12 cellular contexts compared by ENCODE assay signal in the genomic region with DNA sequence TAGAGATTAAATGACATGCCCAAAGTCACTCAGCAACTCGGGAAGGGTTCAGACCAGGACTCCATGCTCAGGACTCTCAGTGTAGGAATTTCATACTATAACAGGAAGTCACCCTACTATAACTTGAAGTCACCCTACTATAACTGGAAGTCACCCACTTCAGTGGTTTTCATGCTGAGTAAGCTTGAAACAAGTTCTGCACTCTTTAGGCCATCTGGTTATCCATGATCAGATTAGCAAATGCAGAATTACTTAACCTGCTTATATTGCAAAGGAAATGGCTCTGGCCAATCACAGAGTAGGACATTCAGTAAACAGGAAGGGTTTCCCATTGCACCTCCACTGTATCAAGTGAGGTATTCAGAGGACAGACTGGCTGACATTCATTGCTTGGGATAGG.
A peak's percentile ranks its signal among the peaks of the same experiment; 100 is the strongest.
DNase-seq lines count a peak whose midpoint lies in the region; ATAC-seq and TF ChIP-seq lines count a peak whose summit lies in the region.
"Had no signal": no experiment of that assay in that cellular context is flagged by ENCODE, and none has a peak within 500 bp of the region (broad histone marks: within the 10 kb centered on the region; RNA-seq: fewer than 3 reads in every experiment).

No MANE protein-coding gene starts in this region.

- CTCF ChIA-PET in Caco-2 (lab: Charles Lee), result no interaction called here

- no peak overlapping the region for H3K9ac ChIP-seq in BLaER1 treated with 17β-estradiol and CSF1 and Interleukin-3, amounts not matched to agents 10 nM and 100 nM
- no peak overlapping the region for H3K9ac ChIP-seq in MM.1S (ENCODE audit: low read length)

- BruUV-seq in Caco-2 (replicated peaks; lab: Mats Ljungman, UMichigan), result no TSS peak

- H2AFZ ChIP-seq in MM.1S (ENCODE audit: low read length), result peak overlapping the region; percentile 30; the same call in 1 of the 2 replicates

- no peak overlapping the region for H3K27ac Mint-ChIP-seq in Caco-2 (ENCODE audit: unreplicated experiment)

- no peaks in the 10 kb centered on the region for H3K27me3 Mint-ChIP-seq in Caco-2 (ENCODE audit: insufficient read depth, unreplicated experiment)

- TF ChIP-seq CTCF in MM.1S (IDR thresholded peaks at IDR 0.05; ENCODE audit: low read length) (no peak), Caco-2 (IDR thresholded peaks at IDR 0.05; ENCODE audit: insufficient read depth in 1 of 2, low read depth in 1 of 2, low read length in 1 of 2, severe bottlenecking in 1 of 2, unreplicated experiment in 1 of 2) (no peak)

- H3K4me1 Mint-ChIP-seq in Caco-2 (ENCODE audit: low read depth, unreplicated experiment), result no peaks in the 10 kb centered on the region

- intact Hi-C loops in Caco-2 (cut with micrococcal nuclease; ENCODE audit: unreplicated experiment), result no loop called here

- H3K9me3 ChIP-seq in BLaER1 treated with 17β-estradiol and CSF1 and Interleukin-3, amounts not matched to agents 10 nM and 100 nM (replicated peaks in 1 of 11), result no peaks in the 10 kb centered on the region
- H3K9me3 ChIP-seq in MM.1S (replicated peaks; ENCODE audit: insufficient read depth, low read length) (no peaks in the 10 kb centered on the region), Caco-2 (no peaks in the 10 kb centered on the region)
- H3K9me3 ChIP-seq: HAP-1 had no signal

- no peaks in the 10 kb centered on the region for H3K9me3 Mint-ChIP-seq in Caco-2 (ENCODE audit: unreplicated experiment)

- H3K36me3 ChIP-seq in BLaER1 treated with 17β-estradiol and CSF1 and Interleukin-3, amounts not matched to agents 10 nM and 100 nM, result no peaks in the 10 kb centered on the region
- H3K36me3 ChIP-seq in MM.1S (replicated peaks; ENCODE audit: insufficient read depth, low read length) (no peaks in the 10 kb centered on the region), Caco-2 (ENCODE audit: control insufficient read depth, insufficient read depth, low read length) (no peaks in the 10 kb centered on the region)
- H3K36me3 ChIP-seq: HAP-1 had no signal

- no peaks in the 10 kb centered on the region for H3K36me3 Mint-ChIP-seq in Caco-2 (ENCODE audit: insufficient read depth, unreplicated experiment)

- H3K4me1 ChIP-seq in BLaER1 treated with 17β-estradiol and CSF1 and Interleukin-3, amounts not matched to agents 10 nM and 100 nM, result peaks cover 0 to 22% (median 4%) of the 10 kb centered on the region in 10 experiments; a peak in 9 of 20 replicates
- H3K4me1 ChIP-seq in MM.1S (ENCODE audit: low read length), result peaks cover 17% of the 10 kb centered on the region
- H3K4me1 ChIP-seq in Caco-2, result no peaks in the 10 kb centered on the region
- H3K4me1 ChIP-seq: HAP-1 had no signal

- H3K4me3 ChIP-seq in BLaER1 treated with 17β-estradiol and CSF1 and Interleukin-3, amounts not matched to agents 10 nM and 100 nM, result no peak overlapping the region
- H3K4me3 ChIP-seq in MM.1S (ENCODE audit: low read length) (no peak overlapping the region), Caco-2 (ENCODE audit: low read depth, low read length) (no peak overlapping the region)
- H3K4me3 ChIP-seq: HAP-1 had no signal

- POLR2A ChIA-PET in Caco-2 (lab: Charles Lee), result no interaction called here

- ATAC-seq in GM18907 (IDR thresholded peaks at IDR 0.05; ENCODE audit: unreplicated experiment), result peak; percentile 94
- peak; percentile 74 for ATAC-seq in HG02798 (IDR thresholded peaks at IDR 0.05; ENCODE audit: poor library complexity, unreplicated experiment)

- peaks cover 8% of the 10 kb centered on the region; the same call in 1 of the 2 replicates for H3F3A ChIP-seq in MM.1S (ENCODE audit: insufficient read depth, low read length)

- peak; percentile 41 for DNase-seq in MM.1S
- DNase-seq in ureter (ENCODE audit: low spot score), result no peak
- DNase-seq in Caco-2, result no peak
- DNase-seq in NOMO-1 treated with dmso at 0.1 percent for 144 hours (lab: John Stamatoyannopoulos, UW; ENCODE audit: unreplicated experiment), result no peak
- DNase-seq in retina, result no peak
- DNase-seq: activated CD8-positive, alpha-beta memory T cell treated with anti-CD3 and anti-CD28 coated beads, Interleukin-2, amount 50 U/mL, for 48 hours; NCI-H146; SIG-M5 had no signal

- H3K4me3 Mint-ChIP-seq in Caco-2 (ENCODE audit: unreplicated experiment), result no peak overlapping the region

- H4K20me1 ChIP-seq in BLaER1 treated with 17β-estradiol and CSF1 and Interleukin-3, amounts not matched to agents 10 nM and 100 nM, result no peaks in the 10 kb centered on the region
- H4K20me1 ChIP-seq in MM.1S (ENCODE audit: insufficient read depth, low read length), result no peaks in the 10 kb centered on the region

- no peaks in the 10 kb centered on the region for H3K79me2 ChIP-seq in MM.1S (ENCODE audit: low read length)

- no peaks in the 10 kb centered on the region for H3K27me3 ChIP-seq in BLaER1 treated with 17β-estradiol and CSF1 and Interleukin-3, amounts not matched to agents 10 nM and 100 nM
- H3K27me3 ChIP-seq in MM.1S (replicated peaks; ENCODE audit: insufficient read depth, low read length), result no peaks in the 10 kb centered on the region
- H3K27me3 ChIP-seq in Caco-2 (replicated peaks; ENCODE audit: control insufficient read depth, insufficient read depth, low read length), result no peaks in the 10 kb centered on the region

- H3K4me2 ChIP-seq in BLaER1 treated with 17β-estradiol and CSF1 and Interleukin-3, amounts not matched to agents 10 nM and 100 nM, result peak overlapping the region in 7 of 11 experiments; percentile 3 to 81 (median 24); a peak in 9 of 22 replicates
- peak overlapping the region; percentile 41 for H3K4me2 ChIP-seq in MM.1S (ENCODE audit: low read depth, low read length)

- H3K9me2 ChIP-seq in MM.1S (replicated peaks; ENCODE audit: insufficient read depth, low read length), result no peaks in the 10 kb centered on the region

- no peak overlapping the region for H3K27ac ChIP-seq in BLaER1 treated with 17β-estradiol and CSF1 and Interleukin-3, amounts not matched to agents 10 nM and 100 nM
- H3K27ac ChIP-seq in MM.1S (ENCODE audit: low read length), result peak overlapping the region; percentile 37; the same call in 1 of the 2 replicates
